3 cellular contexts compared by ENCODE assay signal in genomic region chr7:141770083-141770583, GRCh38. TPM values are rescaled to one million over a fixed set of nuclear protein-coding genes. Genes with fewer than 3 reads are reported as not detected.
"Had no signal": no experiment of that assay in that cellular context is flagged by ENCODE, and none has a peak within 500 bp of the region (broad histone marks: within the 10 kb centered on the region; RNA-seq: fewer than 3 reads in every experiment).

No MANE protein-coding gene starts in this region.

RNA-seq across cellular contexts. Expression of gene TAS2R3, which starts 6.2 kb away (rescaled TPM):
- total RNA-seq: GM23248 had no signal
- polyA plus RNA-seq: GM23248, GM23338 had no signal

RNA-seq across cellular contexts. Expression of gene TAS2R4, which starts 6.3 kb away (rescaled TPM):
- total RNA-seq: H4 had no signal

RNA-seq across cellular contexts. Expression of gene TAS2R5, which starts 19.9 kb away (rescaled TPM):
- total RNA-seq: GM23248, H4 had no signal
